33 cellular contexts compared by ENCODE assay signal in the genomic region with DNA sequence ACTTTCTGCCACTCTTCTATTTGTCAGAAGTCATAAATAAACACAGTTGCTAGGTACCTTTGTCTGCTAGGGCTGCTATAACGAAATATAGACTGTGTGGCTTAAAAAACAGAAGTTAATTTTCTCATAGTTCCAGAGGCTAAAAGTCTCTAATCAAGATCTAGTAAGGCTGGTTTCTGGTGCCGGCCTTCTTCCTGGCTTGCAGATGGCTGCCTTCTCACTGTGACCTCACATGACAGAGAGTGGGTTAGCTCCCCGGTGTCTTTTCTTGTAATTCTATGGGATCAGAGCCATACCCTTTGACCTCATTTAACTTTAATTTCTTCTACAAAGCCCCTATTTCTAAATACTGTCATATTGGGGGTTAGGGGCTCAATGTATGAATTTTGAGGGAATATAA. TPM values are rescaled to one million over a fixed set of nuclear protein-coding genes. Genes with fewer than 3 reads are reported as not detected.
DNase-seq lines count a peak whose midpoint lies in the region; ATAC-seq, FAIRE-seq and TF ChIP-seq lines count a peak whose summit lies in the region.
"Had no signal": no experiment of that assay in that cellular context is flagged by ENCODE, and none has a peak within 500 bp of the region (broad histone marks: within the 10 kb centered on the region; RNA-seq: fewer than 3 reads in every experiment).

No MANE protein-coding gene starts in this region.

- H3K4me1 Mint-ChIP-seq in activated naive CD4-positive, alpha-beta T cell treated with anti-CD3 and anti-CD28 coated beads, Interleukin-2, amount 10 ng/mL, durations not matched to agents 7 days and 5 days: no peaks in the 10 kb centered on the region
- H3K4me1 Mint-ChIP-seq in MCF 10A (ENCODE audit: insufficient read depth, unreplicated experiment): no peaks in the 10 kb centered on the region
- H3K4me1 Mint-ChIP-seq: nephron had no signal

- POLR2A ChIA-PET in GM12878 (lab: Charles Lee) (no interaction called here), MCF 10A (lab: Yijun Ruan, JAX) (no interaction called here)

- H3K36me3 ChIP-seq in MM.1S (replicated peaks; ENCODE audit: insufficient read depth, low read length) (no peaks in the 10 kb centered on the region), GM12878 (ENCODE audit: control insufficient read depth in 2 of 2, insufficient read depth in 2 of 2, low read length in 1 of 2) (no peaks in the 10 kb centered on the region), suprapubic skin (no peaks in the 10 kb centered on the region), psoas muscle (ENCODE audit: insufficient read depth in 1 of 2, low read depth in 1 of 2) (no peaks in the 10 kb centered on the region)
- H3K36me3 ChIP-seq: breast epithelium, gastroesophageal sphincter, upper lobe of left lung had no signal

- no peak overlapping the region for H3K4me3 Mint-ChIP-seq in activated naive CD4-positive, alpha-beta T cell treated with anti-CD3 and anti-CD28 coated beads, Interleukin-2, amount 10 ng/mL, durations not matched to agents 7 days and 5 days
- H3K4me3 Mint-ChIP-seq in MCF 10A (ENCODE audit: unreplicated experiment): no peak overlapping the region
- H3K4me3 Mint-ChIP-seq: activated naive CD8-positive, alpha-beta T cell; CD14-positive monocyte; nephron; stimulated activated naive B cell treated with anti-CD40 and anti-IgM and Interleukin-4, amounts not matched to agents 10 μg/mL and 1 μg/mL and 100 μg/mL, for 72 hours had no signal

- H4K20me1 ChIP-seq in MM.1S (ENCODE audit: insufficient read depth, low read length) (no peaks in the 10 kb centered on the region), GM12878 (ENCODE audit: control insufficient read depth, insufficient read depth) (no peaks in the 10 kb centered on the region)

- in situ Hi-C loops in GM12878 (cut with MboI): no loop called here

- H3K9me3 ChIP-seq in MM.1S (replicated peaks; ENCODE audit: insufficient read depth, low read length) (no peaks in the 10 kb centered on the region), GM12878 (replicated peaks; ENCODE audit: control insufficient read depth, insufficient read depth, low read length) (no peaks in the 10 kb centered on the region), suprapubic skin (no peaks in the 10 kb centered on the region), psoas muscle (no peaks in the 10 kb centered on the region)
- H3K9me3 ChIP-seq: breast epithelium, gastroesophageal sphincter, upper lobe of left lung had no signal

- H3K9me3 Mint-ChIP-seq in activated naive CD4-positive, alpha-beta T cell treated with anti-CD3 and anti-CD28 coated beads, Interleukin-2, amount 10 ng/mL, durations not matched to agents 7 days and 5 days: no peaks in the 10 kb centered on the region
- no peaks in the 10 kb centered on the region for H3K9me3 Mint-ChIP-seq in MCF 10A (ENCODE audit: unreplicated experiment)
- H3K9me3 Mint-ChIP-seq: nephron; stimulated activated naive B cell treated with anti-CD40 and anti-IgM and Interleukin-4, amounts not matched to agents 10 μg/mL and 1 μg/mL and 100 μg/mL, for 72 hours had no signal

- ATAC-seq in GM12878: peak; percentile 34
- ATAC-seq in psoas muscle: no peak
- ATAC-seq: gastroesophageal sphincter; left cardiac atrium; stimulated activated naive B cell treated with anti-CD40 and anti-IgM and Interleukin-4, amounts not matched to agents 10 μg/mL and 1 μg/mL and 100 μg/mL, for 72 hours had no signal

- H3K79me2 ChIP-seq in MM.1S (ENCODE audit: low read length): no peaks in the 10 kb centered on the region
- no peaks in the 10 kb centered on the region for H3K79me2 ChIP-seq in GM12878 (ENCODE audit: control insufficient read depth, insufficient read depth, low read length)
- H3K79me2 ChIP-seq: parathyroid adenoma had no signal

- FAIRE-seq in GM12878 (lab: Jason Lieb, UNC): no peak

- no peak overlapping the region for H3K4me2 ChIP-seq in MM.1S (ENCODE audit: low read depth, low read length)
- H3K4me2 ChIP-seq in GM12878 (ENCODE audit: control insufficient read depth, insufficient read depth): no peak overlapping the region

- H3K36me3 Mint-ChIP-seq in activated naive CD4-positive, alpha-beta T cell treated with anti-CD3 and anti-CD28 coated beads, Interleukin-2, amount 10 ng/mL, durations not matched to agents 7 days and 5 days: no peaks in the 10 kb centered on the region
- no peaks in the 10 kb centered on the region for H3K36me3 Mint-ChIP-seq in MCF 10A (ENCODE audit: insufficient read depth, unreplicated experiment)
- H3K36me3 Mint-ChIP-seq: activated naive CD8-positive, alpha-beta T cell; CD14-positive monocyte; stimulated activated naive B cell treated with anti-CD40 and anti-IgM and Interleukin-4, amounts not matched to agents 10 μg/mL and 1 μg/mL and 100 μg/mL, for 72 hours had no signal

- H3K27me3 ChIP-seq in MM.1S (replicated peaks; ENCODE audit: insufficient read depth, low read length): no peaks in the 10 kb centered on the region
- H3K27me3 ChIP-seq in GM12878 (replicated peaks in 1 of 2; ENCODE audit: control insufficient read depth in 2 of 2, insufficient read depth in 2 of 2, low read length in 1 of 2): no peaks in the 10 kb centered on the region
- no peaks in the 10 kb centered on the region for H3K27me3 ChIP-seq in suprapubic skin
- H3K27me3 ChIP-seq in psoas muscle (ENCODE audit: insufficient read depth in 3 of 3, low read length in 2 of 3): no peaks in the 10 kb centered on the region
- H3K27me3 ChIP-seq: breast epithelium, gastroesophageal sphincter, upper lobe of left lung had no signal

- DNase-seq in CD1c-positive myeloid dendritic cell (ENCODE audit: extremely low spot score) (peak; percentile 4), MM.1S (no peak), OCI-M1 (lab: John Stamatoyannopoulos, UW) (peak; percentile 92), GM12878 (ENCODE audit: low read depth, low spot score) (no peak), MCF 10A (ENCODE audit: unreplicated experiment) (no peak), suprapubic skin (ENCODE audit: low spot score in 2 of 2) (no peak), psoas muscle (no peak)
- DNase-seq in activated naive CD4-positive, alpha-beta T cell treated with anti-CD3 and anti-CD28 coated beads, Interleukin-2, amount 10 ng/mL, durations not matched to agents 7 days and 5 days: no peak
- DNase-seq: DMS79 treated with DMSO at 0.1 percent for 48 hours; GF-D8; GM23248; hippocampal formation; left cardiac atrium; mammary epithelial cell; NCI-H1417 treated with DMSO at 0.1 percent for 48 hours; NCI-H2081; NCI-H526; small intestine; stimulated activated naive B cell treated with anti-CD40 and anti-IgM and Interleukin-4, amounts not matched to agents 10 μg/mL and 1 μg/mL and 100 μg/mL, for 72 hours; T-helper 1 cell had no signal

- CTCF ChIA-PET in GM12878 (lab: Yijun Ruan, JAX) (interaction anchor here (2.4 kb wide), 1 partner anchor 10 kb away, joined by 7 read pairs; no protein-coding TSS in a partner anchor), MCF 10A (lab: Yijun Ruan, JAX) (interaction anchor here (0.7 kb wide), 1 partner anchor 481 kb away, joined by 3 read pairs; no protein-coding TSS in a partner anchor)
- CTCF ChIA-PET in activated naive CD4-positive, alpha-beta T cell treated with anti-CD3 and anti-CD28 coated beads, Interleukin-2, amount 10 ng/mL, durations not matched to agents 7 days and 5 days (lab: Charles Lee): no interaction called here

- no peaks in the 10 kb centered on the region for H3F3A ChIP-seq in MM.1S (ENCODE audit: insufficient read depth, low read length)

- H3K4me3 ChIP-seq in MM.1S (ENCODE audit: low read length) (no peak overlapping the region), GM12878 (no peak overlapping the region), suprapubic skin (no peak overlapping the region), psoas muscle (no peak overlapping the region)
- H3K4me3 ChIP-seq: breast epithelium, gastroesophageal sphincter, GM23248, upper lobe of left lung had no signal

- H2AFZ ChIP-seq in MM.1S (ENCODE audit: low read length) (peak overlapping the region; percentile 21; the same call in 1 of the 2 replicates), GM12878 (ENCODE audit: control insufficient read depth, low read depth, low read length) (no peak overlapping the region)
- H2AFZ ChIP-seq: GM23248, parathyroid adenoma had no signal

- peak overlapping the region; percentile 2; the same call in 1 of the 2 replicates for H3K27ac ChIP-seq in MM.1S (ENCODE audit: low read length)
- H3K27ac ChIP-seq in GM12878 (ENCODE audit: control insufficient read depth, insufficient read depth): no peak overlapping the region
- no peak overlapping the region for H3K27ac ChIP-seq in suprapubic skin
- no peak overlapping the region for H3K27ac ChIP-seq in psoas muscle
- H3K27ac ChIP-seq: breast epithelium, gastroesophageal sphincter, GM23248, parathyroid adenoma, upper lobe of left lung had no signal

- no peak for TF ChIP-seq RAD21 in GM12878 (IDR thresholded peaks at IDR 0.05; ENCODE audit: insufficient read depth, low read depth, low read length)

- WGBS in GM12878 (ENCODE audit: insufficient coverage, insufficient replicate concordance, low lambda C conversion rate, missing lambda C conversion rate): 83% methylated on average over 3 of the region's 3 CpGs
- 54% methylated on average over 3 of the region's 3 CpGs for WGBS in suprapubic skin
- WGBS in psoas muscle, 3 donors: 64 to 71% (median 69%) methylated on average over 3 of the region's 3 CpGs

- intact Hi-C loops in GM12878 (cut with micrococcal nuclease; ENCODE audit: unreplicated experiment): no loop called here
- intact Hi-C loops in MCF 10A (cut with micrococcal nuclease): no loop called here
- intact Hi-C loops in psoas muscle (cut with DNase I): no loop called here

- RAD21 ChIA-PET in GM12878 (lab: Charles Lee; ENCODE audit: unreplicated experiment): no interaction called here

- no peaks in the 10 kb centered on the region for H3K9me2 ChIP-seq in MM.1S (replicated peaks; ENCODE audit: insufficient read depth, low read length)

- no peaks in the 10 kb centered on the region for H3K27me3 Mint-ChIP-seq in activated naive CD4-positive, alpha-beta T cell treated with anti-CD3 and anti-CD28 coated beads, Interleukin-2, amount 10 ng/mL, durations not matched to agents 7 days and 5 days
- H3K27me3 Mint-ChIP-seq in MCF 10A (ENCODE audit: insufficient read depth, unreplicated experiment): no peaks in the 10 kb centered on the region
- H3K27me3 Mint-ChIP-seq: activated naive CD8-positive, alpha-beta T cell; stimulated activated naive B cell treated with anti-CD40 and anti-IgM and Interleukin-4, amounts not matched to agents 10 μg/mL and 1 μg/mL and 100 μg/mL, for 72 hours had no signal

- TF ChIP-seq CTCF in MM.1S (IDR thresholded peaks at IDR 0.05; ENCODE audit: low read length): no peak
- TF ChIP-seq CTCF in GM12878 (IDR thresholded peaks at IDR 0.05 in 2 of 3, conservative IDR thresholded peaks at IDR 0.05 in 1 of 3; ENCODE audit: control insufficient read depth in 2 of 3, extremely low read depth in 1 of 3, insufficient read depth in 1 of 3, low read depth in 3 of 3, low read length in 3 of 3): no peak
- no peak for TF ChIP-seq CTCF in MCF 10A (IDR thresholded peaks at IDR 0.05; ENCODE audit: unreplicated experiment)
- no peak for TF ChIP-seq CTCF in suprapubic skin (IDR thresholded peaks at IDR 0.05)
- TF ChIP-seq CTCF in psoas muscle (IDR thresholded peaks at IDR 0.05): no peak

- TF ChIP-seq EP300 in GM12878 (IDR thresholded peaks at IDR 0.05; ENCODE audit: borderline replicate concordance in 1 of 2, control insufficient read depth in 1 of 2, low read depth in 2 of 2, low read length in 2 of 2): no peak
- no peak for TF ChIP-seq EP300 in suprapubic skin (IDR thresholded peaks at IDR 0.05)

- H3K9ac ChIP-seq in MM.1S (ENCODE audit: low read length) (no peak overlapping the region), GM12878 (ENCODE audit: control insufficient read depth, insufficient read depth, low read length) (no peak overlapping the region)
- H3K9ac ChIP-seq: GM23248, parathyroid adenoma had no signal

- no peaks in the 10 kb centered on the region; the same call in 1 of the 2 replicates for H3K4me1 ChIP-seq in MM.1S (ENCODE audit: low read length)
- no peaks in the 10 kb centered on the region for H3K4me1 ChIP-seq in GM12878 (ENCODE audit: control insufficient read depth, insufficient read depth, low read length)
- no peaks in the 10 kb centered on the region for H3K4me1 ChIP-seq in suprapubic skin
- no peaks in the 10 kb centered on the region for H3K4me1 ChIP-seq in psoas muscle
- H3K4me1 ChIP-seq: breast epithelium, gastroesophageal sphincter, parathyroid adenoma, upper lobe of left lung had no signal

- no peak overlapping the region for H3K27ac Mint-ChIP-seq in activated naive CD4-positive, alpha-beta T cell treated with anti-CD3 and anti-CD28 coated beads, Interleukin-2, amount 10 ng/mL, durations not matched to agents 7 days and 5 days
- no peak overlapping the region for H3K27ac Mint-ChIP-seq in MCF 10A (ENCODE audit: low read depth, unreplicated experiment)
- H3K27ac Mint-ChIP-seq: activated naive CD8-positive, alpha-beta T cell; nephron; stimulated activated naive B cell treated with anti-CD40 and anti-IgM and Interleukin-4, amounts not matched to agents 10 μg/mL and 1 μg/mL and 100 μg/mL, for 72 hours had no signal

- SMC1A ChIA-PET in GM12878 (lab: Charles Lee; ENCODE audit: uncharacterized antibody, unreplicated experiment): interaction anchor here (1.0 kb wide), 1 partner anchor 10 kb away, joined by 3 read pairs; no protein-coding TSS in a partner anchor

- BruUV-seq in GM12878 (replicated peaks; lab: Mats Ljungman, UMichigan): no TSS peak
- BruUV-seq in MCF 10A (replicated peaks; lab: Mats Ljungman, UMichigan): no TSS peak

- TF ChIP-seq POLR2A in GM12878 (IDR thresholded peaks at IDR 0.05; ENCODE audit: low read depth, low read length) (no peak), suprapubic skin (IDR thresholded peaks at IDR 0.05) (no peak)

RNA-seq across cellular contexts. Expression of a gene that starts 5.9 kb away (rescaled TPM):
- 0.48 TPM in 1 of 2 replicates, not detected in the other for total RNA-seq in GM12878 (2013; cell fraction: nucleolus; rRNA removed)
- total RNA-seq in GM12878 (2014; rRNA removed) (not detected in 2 replicates), GM12878 (2014; rRNA removed; fragmentation: Illumina TruSeq; extraction: Trizol) (not detected in 2 replicates), GM12878 (2021) (not detected in 2 replicates), MCF 10A (2022) (not detected in 2 replicates), suprapubic skin (not detected), psoas muscle (not detected)
- not detected for polyA plus RNA-seq in GM12878 (2011; ENCODE audit: low read depth)
- polyA plus RNA-seq in GM12878 (2011; rRNA removed) (not detected in 2 replicates), GM12878 (2014; fragmentation: Illumina TruSeq; extraction: Trizol) (not detected in 2 replicates), GM12878 (2014; fragmentation: Nextera tagmentation; extraction: Ambion mirVana) (under 1 TPM in 1 of 2 experiments, not detected in 1; 0.11 TPM), GM12878 (2014; rRNA removed) (not detected in 2 replicates), GM12878 (2016; fragmentation: Nextera tagmentation; extraction: Ambion mirVana) (not detected), psoas muscle (not detected)
- not detected in 2 replicates for polyA plus RNA-seq in GM12878 (2011; cell fraction: cytosol; rRNA removed)
- polyA plus RNA-seq in GM12878 (2011; cell fraction: nucleus; rRNA removed): not detected in 2 replicates
- polyA plus RNA-seq in GM12878 (2012): 0.15 TPM in 1 of 2 replicates, not detected in the other
- polyA minus RNA-seq in GM12878 (2011; rRNA and poly(A)+ RNA removed): not detected in 2 replicates
- polyA minus RNA-seq in GM12878 (2011; cell fraction: cytosol; rRNA and poly(A)+ RNA removed): not detected in 2 replicates
- not detected in 2 replicates for polyA minus RNA-seq in GM12878 (2011; cell fraction: nucleus; rRNA and poly(A)+ RNA removed)
- total RNA-seq: A172, breast epithelium, fibroblast of lung, gastroesophageal sphincter, GM23248, HT-29, left cardiac atrium, M059J, mammary epithelial cell, mucosa of gallbladder, SK-MEL-5, upper lobe of left lung had no signal
- polyA plus RNA-seq: CD14-positive monocyte, fibroblast of lung, mammary epithelial cell, small intestine had no signal

Comparison
In these comparisons a context has a peak if more than half of its experiments do, and no peak if none do; other contexts are left out.
1. DNase-seq: peak in CD1c-positive myeloid dendritic cell (single experiment) and OCI-M1 (single experiment); none in MM.1S (single experiment), GM12878 (single experiment), activated naive CD4-positive, alpha-beta T cell treated with anti-CD3 and anti-CD28 coated beads, Interleukin-2, amount 10 ng/mL, durations not matched to agents 7 days and 5 days (single experiment), MCF 10A (single experiment), suprapubic skin (0 of 2) and psoas muscle (0 of 2).